In genomic region chr20:36585410-36586125, GRCh38 we compare ENCODE assay signal across 13 cellular contexts. TPM values are rescaled to one million over a fixed set of nuclear protein-coding genes. Genes with fewer than 3 reads are reported as not detected.
A peak's percentile ranks its signal among the peaks of the same experiment; 100 is the strongest.
DNase-seq lines count a peak whose midpoint lies in the region; ATAC-seq and FAIRE-seq lines count a peak whose summit lies in the region.
"Had no signal": no experiment of that assay in that cellular context is flagged by ENCODE, and none has a peak within 500 bp of the region (broad histone marks: within the 10 kb centered on the region; RNA-seq: fewer than 3 reads in every experiment).

No MANE protein-coding gene starts in this region.

- H3K27ac Mint-ChIP-seq in activated naive CD8-positive, alpha-beta T cell, result peak overlapping the region; percentile 22
- H3K27ac Mint-ChIP-seq in activated naive CD8-positive, alpha-beta T cell treated with anti-CD3 and anti-CD28 coated beads, Interleukin-2, amount 50 U/mL, for 24 hours, result no peak overlapping the region
- H3K27ac Mint-ChIP-seq: activated T-helper 17 cell treated with anti-CD3 and anti-CD28 coated beads, Interleukin-2, amount 50 U/mL, for 72 hours; dendritic cell treated with granulocyte-macrophage colony-stimulating factor and Interleukin-4, amounts not matched to agents 40 ng/mL and 50 ng/mL, for 4 days had no signal

- no peak overlapping the region for H3K4me3 Mint-ChIP-seq in activated naive CD8-positive, alpha-beta T cell
- no peak overlapping the region for H3K4me3 Mint-ChIP-seq in activated naive CD8-positive, alpha-beta T cell treated with anti-CD3 and anti-CD28 coated beads, Interleukin-2, amount 50 U/mL, for 24 hours
- H3K4me3 Mint-ChIP-seq: activated T-helper 17 cell treated with anti-CD3 and anti-CD28 coated beads, Interleukin-2, amount 50 U/mL, for 72 hours; dendritic cell treated with granulocyte-macrophage colony-stimulating factor and Interleukin-4, amounts not matched to agents 40 ng/mL and 50 ng/mL, for 4 days had no signal

- intact Hi-C loops in left cardiac atrium (cut with DNase I), result no loop called here

- peaks cover 2% of the 10 kb centered on the region for H3K36me3 Mint-ChIP-seq in activated naive CD8-positive, alpha-beta T cell
- H3K36me3 Mint-ChIP-seq in activated naive CD8-positive, alpha-beta T cell treated with anti-CD3 and anti-CD28 coated beads, Interleukin-2, amount 50 U/mL, for 24 hours (ENCODE audit: low read depth), result peaks cover 30% of the 10 kb centered on the region

- no peak for ATAC-seq in activated naive CD8-positive, alpha-beta T cell treated with anti-CD3 and anti-CD28 coated beads, Interleukin-2, amount 50 U/mL, for 24 hours
- peak; percentile 80 for ATAC-seq in esophagus mucosa
- ATAC-seq in left cardiac atrium, result no peak
- ATAC-seq: activated T-helper 17 cell treated with anti-CD3 and anti-CD28 coated beads, Interleukin-2, amount 50 U/mL, for 72 hours had no signal

- H3K27me3 Mint-ChIP-seq in activated naive CD8-positive, alpha-beta T cell, result no peaks in the 10 kb centered on the region
- H3K27me3 Mint-ChIP-seq in activated naive CD8-positive, alpha-beta T cell treated with anti-CD3 and anti-CD28 coated beads, Interleukin-2, amount 50 U/mL, for 24 hours, result no peaks in the 10 kb centered on the region
- H3K27me3 Mint-ChIP-seq: activated T-helper 17 cell treated with anti-CD3 and anti-CD28 coated beads, Interleukin-2, amount 50 U/mL, for 72 hours; dendritic cell treated with granulocyte-macrophage colony-stimulating factor and Interleukin-4, amounts not matched to agents 40 ng/mL and 50 ng/mL, for 4 days had no signal

- FAIRE-seq in RCC 7860 (lab: Jason Lieb, UNC), result no peak
- FAIRE-seq: TTC549 had no signal

- peaks cover 34% of the 10 kb centered on the region for H3K4me1 Mint-ChIP-seq in activated naive CD8-positive, alpha-beta T cell (ENCODE audit: low read depth)
- H3K4me1 Mint-ChIP-seq in activated naive CD8-positive, alpha-beta T cell treated with anti-CD3 and anti-CD28 coated beads, Interleukin-2, amount 50 U/mL, for 24 hours, result peaks cover 37% of the 10 kb centered on the region

- no peaks in the 10 kb centered on the region for H3K9me3 Mint-ChIP-seq in activated naive CD8-positive, alpha-beta T cell (ENCODE audit: low read depth)
- H3K9me3 Mint-ChIP-seq in activated naive CD8-positive, alpha-beta T cell treated with anti-CD3 and anti-CD28 coated beads, Interleukin-2, amount 50 U/mL, for 24 hours, result no peaks in the 10 kb centered on the region
- H3K9me3 Mint-ChIP-seq: activated T-helper 17 cell treated with anti-CD3 and anti-CD28 coated beads, Interleukin-2, amount 50 U/mL, for 72 hours; dendritic cell treated with granulocyte-macrophage colony-stimulating factor and Interleukin-4, amounts not matched to agents 40 ng/mL and 50 ng/mL, for 4 days had no signal

- no peak for DNase-seq in activated naive CD8-positive, alpha-beta T cell treated with anti-CD3 and anti-CD28 coated beads, Interleukin-2, amount 50 U/mL, for 24 hours
- DNase-seq in NCI-H2171 treated with DMSO at 0.1 percent for 48 hours (lab: John Stamatoyannopoulos, UW), result peak; percentile 83
- peak; percentile 71 for DNase-seq in stromal cell of bone marrow (ENCODE audit: low read depth)
- no peak for DNase-seq in RCC 7860 (ENCODE audit: low spot score)
- DNase-seq in left cardiac atrium, result no peak
- no peak for DNase-seq in kidney glomerular epithelial cell (lab: John Stamatoyannopoulos, UW)
- DNase-seq: C1 segment of cervical spinal cord, NCI-H510A had no signal

RNA-seq across cellular contexts. Expression of gene TGIF2, which starts 12.2 kb away (rescaled TPM):
- total RNA-seq in esophagus mucosa (7.5 TPM), left cardiac atrium (1 to 10 TPM; 6.4 to 8.8 TPM)

RNA-seq across cellular contexts. Expression of gene RAB5IF, which starts 20.0 kb away (rescaled TPM):
- total RNA-seq in esophagus mucosa (185 TPM), left cardiac atrium (10 to 100 TPM; 61.6 to 64.2 TPM)

RNA-seq across cellular contexts. Expression of gene MYL9, which starts 44.2 kb away (rescaled TPM):
- 28.8 TPM for total RNA-seq in esophagus mucosa
- 1,000 to 10,000 TPM; 1,946 to 2,055 TPM for total RNA-seq in left cardiac atrium

Comparison
In these comparisons a context has a peak if more than half of its experiments do, and no peak if none do; other contexts are left out.
1. DNase-seq: peak in NCI-H2171 treated with DMSO at 0.1 percent for 48 hours (single experiment) and stromal cell of bone marrow (single experiment); none in activated naive CD8-positive, alpha-beta T cell treated with anti-CD3 and anti-CD28 coated beads, Interleukin-2, amount 50 U/mL, for 24 hours (single experiment), RCC 7860 (single experiment), left cardiac atrium (single experiment) and kidney glomerular epithelial cell (single experiment).
2. RNA of gene MYL9, which starts 44.2 kb away (total RNA-seq): 1,946 to 2,055 TPM in left cardiac atrium; 28.8 TPM in esophagus mucosa (single experiment); every median in the first group is over 10 times any median in the second.